ENCODE assay signal across 20 cellular contexts in the genomic region with DNA sequence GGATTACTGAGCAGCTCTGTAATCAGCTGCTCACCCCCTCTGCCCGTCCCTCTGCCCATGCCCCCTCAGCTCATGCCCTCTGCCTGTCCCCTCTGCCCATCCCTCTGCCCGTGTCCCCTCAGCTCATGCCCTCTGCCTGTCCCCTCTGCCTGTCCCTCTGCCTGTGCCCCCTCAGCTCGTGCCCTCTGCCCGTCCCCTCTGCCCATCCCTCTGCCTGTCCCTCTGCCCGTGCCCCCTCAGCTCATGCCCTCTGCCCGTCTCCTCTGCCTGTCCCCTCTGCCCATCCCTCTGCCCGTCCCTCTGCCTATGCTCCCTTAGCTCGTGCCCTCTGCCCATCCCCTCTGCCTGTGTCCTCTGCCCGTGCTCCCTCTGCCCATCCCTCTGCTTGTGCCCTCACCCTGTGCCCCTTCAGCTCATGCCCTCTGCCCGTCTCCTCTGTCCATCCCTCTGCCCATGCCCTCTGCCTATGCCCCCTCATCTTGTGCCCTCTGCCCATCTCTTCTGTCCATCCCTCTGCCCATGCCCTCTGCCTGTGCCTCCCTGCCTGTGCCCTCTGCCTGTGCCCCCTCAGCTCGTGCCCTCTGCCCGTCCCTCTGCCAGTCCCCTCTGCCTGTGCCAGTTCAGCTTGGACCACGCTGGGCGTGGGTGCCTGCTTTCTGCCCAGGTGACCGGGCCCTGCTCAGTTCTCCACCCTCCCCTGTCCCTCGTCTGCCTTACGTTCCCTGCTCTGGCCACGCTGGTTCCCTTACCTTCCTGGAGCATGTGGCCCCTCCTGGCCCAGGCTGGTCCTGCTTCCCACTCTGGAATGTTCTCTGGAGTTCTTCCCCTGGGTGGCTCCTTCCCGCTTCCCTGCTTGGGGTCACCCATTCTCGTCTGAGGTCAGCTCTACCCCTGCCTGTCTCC.
"Had no signal": no experiment of that assay in that cellular context is flagged by ENCODE, and none has a peak within 500 bp of the region (broad histone marks: within the 10 kb centered on the region; RNA-seq: fewer than 3 reads in every experiment).

No MANE protein-coding gene starts in this region.

- H3K4me1 Mint-ChIP-seq: activated B cell treated with CpG ODN at 0.5 μM for 24 hours; activated naive CD8-positive, alpha-beta T cell treated with anti-CD3 and anti-CD28 coated beads, Interleukin-2, amount 50 U/mL, for 24 hours; endodermal cell had no signal

- H3K27ac ChIP-seq: dorsolateral prefrontal cortex, gastroesophageal sphincter, heart right ventricle, lower lobe of right lung, psoas muscle, transverse colon had no signal

- H3K27me3 Mint-ChIP-seq: activated B cell treated with CpG ODN at 0.5 μM for 24 hours; activated naive CD8-positive, alpha-beta T cell treated with anti-CD3 and anti-CD28 coated beads, Interleukin-2, amount 50 U/mL, for 24 hours had no signal

- H3K27ac Mint-ChIP-seq: activated B cell treated with CpG ODN at 0.5 μM for 24 hours; activated naive CD4-positive, alpha-beta T cell treated with anti-CD3 and anti-CD28 coated beads for 36 hours; activated naive CD8-positive, alpha-beta T cell treated with anti-CD3 and anti-CD28 coated beads, Interleukin-2, amount 50 U/mL, for 24 hours; activated T-helper 1 cell treated with anti-CD3 and anti-CD28 coated beads, Interleukin-12 subunit alpha, Interleukin-12 subunit beta, Interleukin-2, Interleukin-4 antibody, amounts not matched to agents 30 ng/mL and 10 ng/mL and 1 ng/mL, durations not matched to agents 14 hours and 24 hours and 36 hours; endodermal cell; T-helper 2 cell treated with Interferon-gamma antibody and Interleukin-4, amounts not matched to agents 5 μg/mL and 100 μg/mL, for 36 hours had no signal

- H3K4me3 ChIP-seq: breast epithelium, dorsolateral prefrontal cortex, gastroesophageal sphincter, heart right ventricle, lower lobe of right lung, psoas muscle, transverse colon had no signal

- H3K4me1 ChIP-seq: breast epithelium, psoas muscle had no signal

- H3K36me3 ChIP-seq: breast epithelium, lower lobe of right lung, transverse colon had no signal

- DNase-seq: activated B cell treated with CpG ODN at 0.5 μM for 24 hours; activated CD4-positive, alpha-beta T cell treated with anti-CD3 and anti-CD28 coated beads for 48 hours; activated CD8-positive, alpha-beta memory T cell treated with anti-CD3 and anti-CD28 coated beads for 24 hours; activated naive CD4-positive, alpha-beta T cell treated with anti-CD3 and anti-CD28 coated beads for 36 hours; activated naive CD8-positive, alpha-beta T cell treated with anti-CD3 and anti-CD28 coated beads, Interleukin-2, amount 50 U/mL, for 24 hours; dorsolateral prefrontal cortex; endodermal cell; erythroblast; left colon; lower lobe of right lung; psoas muscle; stimulated activated CD4-positive, alpha-beta T cell treated with anti-CD3 and anti-CD28 coated beads, Interleukin-12 subunit alpha, Interleukin-12 subunit beta, amount 100 ng/mL, for 4 hours; stimulated activated CD4-positive, alpha-beta T cell treated with anti-CD3 and anti-CD28 coated beads, Interleukin-2, amount 100 ng/mL, for 24 hours; SW 1271; transverse colon had no signal

- H3K9me3 ChIP-seq: breast epithelium, gastroesophageal sphincter, heart right ventricle, lower lobe of right lung, psoas muscle, transverse colon had no signal

- H3K4me3 Mint-ChIP-seq: activated B cell treated with CpG ODN at 0.5 μM for 24 hours; activated naive CD4-positive, alpha-beta T cell treated with anti-CD3 and anti-CD28 coated beads for 36 hours; activated naive CD8-positive, alpha-beta T cell treated with anti-CD3 and anti-CD28 coated beads, Interleukin-2, amount 50 U/mL, for 24 hours; activated T-helper 1 cell treated with anti-CD3 and anti-CD28 coated beads, Interleukin-12 subunit alpha, Interleukin-12 subunit beta, Interleukin-2, Interleukin-4 antibody, amounts not matched to agents 30 ng/mL and 10 ng/mL and 1 ng/mL, durations not matched to agents 14 hours and 24 hours and 36 hours; endodermal cell; T-helper 2 cell treated with Interferon-gamma antibody and Interleukin-4, amounts not matched to agents 5 μg/mL and 100 μg/mL, for 36 hours had no signal

- H3K27me3 ChIP-seq: breast epithelium, dorsolateral prefrontal cortex, gastroesophageal sphincter, heart right ventricle, transverse colon had no signal

- H3K9me3 Mint-ChIP-seq: activated B cell treated with CpG ODN at 0.5 μM for 24 hours; activated naive CD4-positive, alpha-beta T cell treated with anti-CD3 and anti-CD28 coated beads for 36 hours; activated naive CD8-positive, alpha-beta T cell treated with anti-CD3 and anti-CD28 coated beads, Interleukin-2, amount 50 U/mL, for 24 hours; activated T-helper 1 cell treated with anti-CD3 and anti-CD28 coated beads, Interleukin-12 subunit alpha, Interleukin-12 subunit beta, Interleukin-2, Interleukin-4 antibody, amounts not matched to agents 30 ng/mL and 10 ng/mL and 1 ng/mL, durations not matched to agents 14 hours and 24 hours and 36 hours; endodermal cell; T-helper 2 cell treated with Interferon-gamma antibody and Interleukin-4, amounts not matched to agents 5 μg/mL and 100 μg/mL, for 36 hours had no signal
